In genomic region chr7:80078159-80078731, GRCh38 we compare ENCODE assay signal across 9 cellular contexts. TPM values are rescaled to one million over a fixed set of nuclear protein-coding genes. Genes with fewer than 3 reads are reported as not detected.
DNase-seq lines count a peak whose midpoint lies in the region; ATAC-seq and TF ChIP-seq lines count a peak whose summit lies in the region.
"Had no signal": no experiment of that assay in that cellular context is flagged by ENCODE, and none has a peak within 500 bp of the region (broad histone marks: within the 10 kb centered on the region; RNA-seq: fewer than 3 reads in every experiment).

No MANE protein-coding gene starts in this region.

- intact Hi-C loops in PC-3 (cut with micrococcal nuclease): no loop called here

- H3K36me3 ChIP-seq in PC-3 (ENCODE audit: low read depth, low read length) (no peaks in the 10 kb centered on the region), duodenal mucosa (ENCODE audit: control insufficient read depth in 1 of 2, insufficient read depth in 2 of 2, low read length in 2 of 2) (no peaks in the 10 kb centered on the region)
- no peaks in the 10 kb centered on the region for H3K36me3 ChIP-seq in effector memory CD4-positive, alpha-beta T cell (ENCODE audit: control insufficient read depth, insufficient read depth, low read length)

- no peaks in the 10 kb centered on the region for H4K20me1 ChIP-seq in PC-3 (ENCODE audit: low read length)

- H3K4me3 ChIP-seq in PC-3 (ENCODE audit: low read length) (peak overlapping the region; percentile 55), duodenal mucosa (ENCODE audit: low read depth in 1 of 2, low read length in 2 of 2) (peak overlapping the region; percentile 57 to 70)
- no peak overlapping the region for H3K4me3 ChIP-seq in effector memory CD4-positive, alpha-beta T cell (ENCODE audit: insufficient read depth, low read depth, low read length, poor library complexity, severe bottlenecking)

- no peaks in the 10 kb centered on the region for H3K79me2 ChIP-seq in PC-3 (ENCODE audit: low read length)

- H3K4me1 ChIP-seq in PC-3 (ENCODE audit: insufficient read depth, low read length) (peaks cover 9% of the 10 kb centered on the region), duodenal mucosa (ENCODE audit: control insufficient read depth in 1 of 2, insufficient read depth in 2 of 2, low read length in 2 of 2) (peaks cover 3 to 7% of the 10 kb centered on the region in 2 donors)
- H3K4me1 ChIP-seq in effector memory CD4-positive, alpha-beta T cell (ENCODE audit: control insufficient read depth, insufficient read depth, low read length, poor library complexity, severe bottlenecking): no peaks in the 10 kb centered on the region

- DNase-seq in DMS 273 (lab: John Stamatoyannopoulos, UW; ENCODE audit: unreplicated experiment): peak; percentile 24
- DNase-seq in DMS 273 treated with DMSO at 0.1 percent for 48 hours (lab: John Stamatoyannopoulos, UW): no peak
- DNase-seq in PC-3: peak; percentile 61
- DNase-seq in renal cortical epithelial cell (ENCODE audit: low read depth): peak; percentile 22
- DNase-seq in retina: no peak
- no peak for DNase-seq in effector memory CD4-positive, alpha-beta T cell
- no peak for DNase-seq in NCI-H1048 (lab: John Stamatoyannopoulos, UW)

- CTCF ChIA-PET in PC-3 (lab: Charles Lee): interaction anchor here (0.6 kb wide), 2 partner anchors 193 to 283 kb away, joined by 3 to 4 read pairs; no protein-coding TSS in a partner anchor

- no peaks in the 10 kb centered on the region for H3K9me2 ChIP-seq in PC-3 (replicated peaks; ENCODE audit: low read length)

- no peaks in the 10 kb centered on the region for H3K27me3 ChIP-seq in PC-3 (ENCODE audit: low read length)
- H3K27me3 ChIP-seq in duodenal mucosa (ENCODE audit: control insufficient read depth in 1 of 2, insufficient read depth in 2 of 2, low read length in 2 of 2): no peaks in the 10 kb centered on the region
- no peaks in the 10 kb centered on the region for H3K27me3 ChIP-seq in effector memory CD4-positive, alpha-beta T cell (replicated peaks; ENCODE audit: control insufficient read depth, insufficient read depth, low read length, poor library complexity, severe bottlenecking)

- H2AFZ ChIP-seq in PC-3 (ENCODE audit: low read length): peak overlapping the region; percentile 69

- H3K9ac ChIP-seq in PC-3 (ENCODE audit: low read length): no peak overlapping the region
- no peak overlapping the region for H3K9ac ChIP-seq in duodenal mucosa (ENCODE audit: low read depth in 1 of 2, low read length in 2 of 2)

- no peaks in the 10 kb centered on the region for H3F3A ChIP-seq in PC-3 (ENCODE audit: low read length, unreplicated experiment)

- TF ChIP-seq CTCF in PC-3 (conservative IDR thresholded peaks at IDR 0.05; ENCODE audit: low read depth, low read length): no peak

- H3K9me3 ChIP-seq in PC-3 (ENCODE audit: low read length) (no peaks in the 10 kb centered on the region), duodenal mucosa (ENCODE audit: control insufficient read depth in 1 of 2, low read length in 2 of 2) (no peaks in the 10 kb centered on the region)
- H3K9me3 ChIP-seq in effector memory CD4-positive, alpha-beta T cell (ENCODE audit: control insufficient read depth, low read length): no peaks in the 10 kb centered on the region

- H3K4me2 ChIP-seq in PC-3 (ENCODE audit: low read length): peak overlapping the region; percentile 75

- POLR2A ChIA-PET in PC-3 (lab: Charles Lee; ENCODE audit: unreplicated experiment): interaction anchor here (0.5 kb wide), 1 partner anchor 675 kb away, joined by 3 read pairs; no protein-coding TSS in a partner anchor

- ATAC-seq in PC-3: peak; percentile 86

- H3K27ac ChIP-seq in PC-3 (ENCODE audit: low read length): peak overlapping the region; percentile 33
- H3K27ac ChIP-seq in duodenal mucosa (ENCODE audit: low read depth, low read length): no peak overlapping the region
- no peak overlapping the region for H3K27ac ChIP-seq in effector memory CD4-positive, alpha-beta T cell (ENCODE audit: insufficient read depth, low read length, poor library complexity, severe bottlenecking)
- H3K27ac ChIP-seq: 22Rv1 had no signal

- BruUV-seq in PC-3 (replicated peaks; lab: Mats Ljungman, UMichigan): no TSS peak

RNA-seq across cellular contexts. Expression of gene GNAI1, which starts 56.4 kb away (rescaled TPM):
- total RNA-seq in PC-3 (2014; rRNA removed) (16.9 and 19.6 TPM in 2 replicates), renal cortical epithelial cell (38.4 and 101 TPM in 2 replicates)

Comparison
In these comparisons a context has a peak if more than half of its experiments do, and no peak if none do; other contexts are left out.
1. DNase-seq: peak in DMS 273 (single experiment), PC-3 (single experiment) and renal cortical epithelial cell (single experiment); none in DMS 273 treated with DMSO at 0.1 percent for 48 hours (single experiment), retina (single experiment), effector memory CD4-positive, alpha-beta T cell (0 of 3) and NCI-H1048 (single experiment).